Comparison of ENCODE assay signal across 11 cellular contexts in the genomic region with DNA sequence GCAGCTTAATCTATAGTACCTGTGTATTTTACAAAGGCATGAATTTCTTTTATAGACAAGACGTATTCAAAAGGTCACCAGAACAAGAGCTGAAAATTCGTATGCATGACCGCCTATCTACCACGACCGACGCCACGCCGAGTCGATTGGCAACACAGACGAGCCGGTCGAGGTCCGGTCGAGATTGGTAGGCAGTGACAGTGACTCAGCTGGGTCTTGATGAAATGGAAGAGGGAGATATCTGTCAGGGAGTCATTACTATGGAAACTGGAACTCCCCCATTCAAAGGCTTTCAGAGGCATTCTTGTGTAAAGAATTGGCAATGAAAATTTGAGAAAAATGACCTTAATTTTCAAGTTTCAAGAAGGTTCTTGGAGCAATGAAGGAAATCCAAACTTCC. TPM values are rescaled to one million over a fixed set of nuclear protein-coding genes. Genes with fewer than 3 reads are reported as not detected.
DNase-seq lines count a peak whose midpoint lies in the region; ATAC-seq, FAIRE-seq and TF ChIP-seq lines count a peak whose summit lies in the region.
"Had no signal": no experiment of that assay in that cellular context is flagged by ENCODE, and none has a peak within 500 bp of the region (broad histone marks: within the 10 kb centered on the region; RNA-seq: fewer than 3 reads in every experiment).

No MANE protein-coding gene starts in this region.

- TF ChIP-seq EP300 in K562 (IDR thresholded peaks at IDR 0.05; ENCODE audit: low read length) = peak; percentile 28; the same call in 1 of the 2 replicates

- H3K27ac Mint-ChIP-seq in osteocyte (ENCODE audit: unreplicated experiment) = no peak overlapping the region

- H3K9me3 Mint-ChIP-seq in osteocyte (ENCODE audit: unreplicated experiment) = no peaks in the 10 kb centered on the region

- H3K9me3 ChIP-seq in Loucy (ENCODE audit: insufficient read depth, low read depth, low read length) (no peaks in the 10 kb centered on the region), K562 (replicated peaks; ENCODE audit: control insufficient read depth, insufficient read depth, low read depth, low read length) (no peaks in the 10 kb centered on the region)

- peak overlapping the region; percentile 81; the same call in 1 of the 3 replicates for H3K27ac ChIP-seq in K562 (ENCODE audit: extremely low read depth, low read depth, low read length)
- H3K27ac ChIP-seq: foreskin keratinocyte, skin epidermis had no signal

- in situ Hi-C loops in K562 (cut with MboI) = no loop called here

- intact Hi-C loops in K562 (cut with micrococcal nuclease) = no loop called here

- H3K9me1 ChIP-seq in K562 (ENCODE audit: control insufficient read depth, insufficient read depth, low read length) = peaks cover 5% of the 10 kb centered on the region

- H3K4me3 ChIP-seq in Loucy (ENCODE audit: low read length, poor library complexity, severe bottlenecking) (peak overlapping the region; percentile 92), K562 (peak overlapping the region; percentile 74)
- H3K4me3 ChIP-seq: skin epidermis had no signal

- H3K27me3 Mint-ChIP-seq in osteocyte (ENCODE audit: unreplicated experiment) = no peaks in the 10 kb centered on the region

- no peaks in the 10 kb centered on the region for H3K9me2 ChIP-seq in Loucy (replicated peaks; ENCODE audit: low read depth, low read length)

- peaks cover 20% of the 10 kb centered on the region for H3K36me3 Mint-ChIP-seq in osteocyte (ENCODE audit: unreplicated experiment)

- H3K4me1 ChIP-seq in Loucy (ENCODE audit: insufficient read depth, low read length, poor library complexity, severe bottlenecking) = peaks cover 45% of the 10 kb centered on the region
- H3K4me1 ChIP-seq in K562 (replicated peaks in 1 of 2; ENCODE audit: control insufficient read depth in 2 of 2, insufficient read depth in 2 of 2, low read length in 2 of 2) = peaks cover 10 to 15% of the 10 kb centered on the region in 2 experiments; a peak in 4 of 5 replicates

- FAIRE-seq in K562 (lab: Jason Lieb, UNC) = peak; percentile 95
- FAIRE-seq: colon had no signal

- WGBS in K562 (ENCODE audit: insufficient coverage, low coverage, missing lambda C conversion rate) = 0% methylated on average over 3 of the region's 14 CpGs

- CTCF ChIA-PET in K562 (lab: Yijun Ruan, JAX; ENCODE audit: low intra/inter-chr PET ratio) = no interaction called here

- no peak for TF ChIP-seq POLR2A in K562 (conservative IDR thresholded peaks at IDR 0.05)

- H3K27me3 ChIP-seq in Loucy (ENCODE audit: insufficient read depth, low read length, poor library complexity, severe bottlenecking) (no peaks in the 10 kb centered on the region), K562 (ENCODE audit: control insufficient read depth in 2 of 2, insufficient read depth in 2 of 2, low read length in 2 of 2) (no peaks in the 10 kb centered on the region)
- H3K27me3 ChIP-seq: foreskin keratinocyte had no signal

- H3F3A ChIP-seq in Loucy (ENCODE audit: low read depth) = no peaks in the 10 kb centered on the region

- H3K4me3 Mint-ChIP-seq in osteocyte (ENCODE audit: unreplicated experiment) = peak overlapping the region; percentile 45

- H4K20me1 ChIP-seq in Loucy (ENCODE audit: insufficient read depth, low read length, poor library complexity, severe bottlenecking) (peaks cover 24% of the 10 kb centered on the region), K562 (replicated peaks; ENCODE audit: control insufficient read depth, insufficient read depth, low read length) (0 out of 2 replicates have a peak, but pooled peaks cover 4% of the 10 kb centered on the region)

- DNase-seq in ELF-1 (ENCODE audit: low read depth, low spot score) (peak; percentile 9), K562 (ENCODE audit: extremely low read depth in 1 of 4, low spot score in 3 of 4) (peak; percentile 38 to 87 (median 64)), osteocyte (ENCODE audit: extremely low spot score, unreplicated experiment) (no peak), HT-29 (ENCODE audit: low spot score) (no peak), NCI-H1930 (lab: John Stamatoyannopoulos, UW) (no peak), SIG-M5 treated with dmso at 0.1 percent for 504 hours (lab: John Stamatoyannopoulos, UW; ENCODE audit: unreplicated experiment) (no peak)
- DNase-seq: foreskin keratinocyte, NCI-H524 treated with DMSO at 0.1 percent for 48 hours had no signal

- no peak for TF ChIP-seq CTCF in Loucy (conservative IDR thresholded peaks at IDR 0.05; ENCODE audit: low read length)
- TF ChIP-seq CTCF in K562 (IDR thresholded peaks at IDR 0.05 in 2 of 3, conservative IDR thresholded peaks at IDR 0.05 in 1 of 3; ENCODE audit: insufficient read depth in 2 of 3, low read depth in 1 of 3, low read length in 3 of 3) = no peak
- TF ChIP-seq CTCF in osteocyte (IDR thresholded peaks at IDR 0.05) = no peak

- H3K79me2 ChIP-seq in Loucy (ENCODE audit: insufficient read depth, low read length) = peaks cover 83% of the 10 kb centered on the region
- H3K79me2 ChIP-seq in K562 (ENCODE audit: control insufficient read depth, insufficient read depth, low read length) = peaks cover 77% of the 10 kb centered on the region

- BruUV-seq in K562 (replicated peaks; lab: Mats Ljungman, UMichigan) = no TSS peak

- peaks cover 19% of the 10 kb centered on the region; the same call in 1 of the 2 replicates for H3K36me3 ChIP-seq in Loucy (ENCODE audit: insufficient read depth, low read length)
- peaks cover 69% of the 10 kb centered on the region for H3K36me3 ChIP-seq in K562 (ENCODE audit: control insufficient read depth, insufficient read depth, low read length)

- ATAC-seq in K562 = peak; percentile 72
- ATAC-seq: foreskin keratinocyte had no signal

- H2AFZ ChIP-seq in Loucy (ENCODE audit: low read length) (no peak overlapping the region), K562 (ENCODE audit: low read depth, low read length) (no peak overlapping the region)

- peak overlapping the region; percentile 94 for H3K9ac ChIP-seq in Loucy (ENCODE audit: low read depth, low read length, poor library complexity, severe bottlenecking)
- peak overlapping the region; percentile 40 to 79 for H3K9ac ChIP-seq in K562 (ENCODE audit: insufficient read depth in 1 of 2, low read depth in 2 of 2, low read length in 2 of 2)

- POLR2A ChIA-PET in K562 (lab: Yijun Ruan, JAX) = interaction anchor here (0.7 to 1.8 kb wide), 6 partner anchors 8 to 281 kb away, joined by 3 to 5 read pairs (median 3); a partner anchor contains a TSS

- H3K4me2 ChIP-seq in Loucy (ENCODE audit: low read depth, low read length, poor library complexity, severe bottlenecking) = peak overlapping the region; percentile 74
- H3K4me2 ChIP-seq in K562 (ENCODE audit: insufficient read depth, low read length) = peak overlapping the region; percentile 92

- no peak for TF ChIP-seq RAD21 in K562 (CRISPR knock-in tag; conservative IDR thresholded peaks at IDR 0.05 in 1 of 2, IDR thresholded peaks at IDR 0.05 in 1 of 2)

- peaks cover 49% of the 10 kb centered on the region for H3K4me1 Mint-ChIP-seq in osteocyte (ENCODE audit: unreplicated experiment)

RNA-seq across cellular contexts. Expression of a gene that starts 2.1 kb away (rescaled TPM):
- total RNA-seq in K562 (2011; cell fraction: chromatin; rRNA removed; ENCODE audit: low replicate concordance) = 16.2 and 22.9 TPM in 2 replicates
- total RNA-seq in K562 (2011; cell fraction: nucleolus; rRNA removed) = 27.9 and 39.9 TPM in 2 replicates
- 41.8 and 43.8 TPM in 2 replicates for total RNA-seq in K562 (2011; cell fraction: nucleoplasm; rRNA removed)
- total RNA-seq in K562 (2014; rRNA removed) = 182 and 185 TPM in 2 replicates
- 741 and 857 TPM in 2 replicates for total RNA-seq in K562 (2014; rRNA removed; fragmentation: Illumina TruSeq; extraction: Trizol)
- 634 and 717 TPM in 2 replicates for total RNA-seq in K562 (2015; rRNA removed; fragmentation: Illumina TruSeq; extraction: Trizol)
- total RNA-seq in K562 (2021) = 497 and 564 TPM in 2 replicates
- 564 and 776 TPM in 2 replicates for polyA plus RNA-seq in K562 (2011; rRNA removed)
- polyA plus RNA-seq in K562 (2011; cell fraction: cytosol; rRNA removed) = 227 and 423 TPM in 2 replicates
- 93.9 and 163 TPM in 2 replicates for polyA plus RNA-seq in K562 (2011; cell fraction: nucleus; rRNA removed)
- 379 and 888 TPM in 2 replicates for polyA plus RNA-seq in K562 (2012)
- polyA plus RNA-seq in K562 (2014; fragmentation: Illumina TruSeq; extraction: Trizol) = 906 and 923 TPM in 2 replicates
- polyA plus RNA-seq in K562 (2014; fragmentation: Nextera tagmentation; extraction: Ambion mirVana) = 1,000 to 10,000 TPM; 1,599 to 1,810 TPM
- 553 and 576 TPM in 2 replicates for polyA plus RNA-seq in K562 (2014; rRNA removed)
- 84.3 and 84.5 TPM in 2 replicates for polyA minus RNA-seq in K562 (2011; rRNA and poly(A)+ RNA removed)
- polyA minus RNA-seq in K562 (2011; cell fraction: cytosol; rRNA and poly(A)+ RNA removed) = 15.6 and 24.4 TPM in 2 replicates
- polyA minus RNA-seq in K562 (2011; cell fraction: nucleus; rRNA and poly(A)+ RNA removed) = 11.3 and 16.1 TPM in 2 replicates
- 293 and 307 TPM in 2 replicates for total RNA-seq in osteocyte
- total RNA-seq in HT-29 (2014; rRNA removed; shearing (Covaris generic)) = 71.5 and 82.4 TPM in 2 replicates

RNA-seq across cellular contexts. Expression of a gene that starts 2.2 kb away (rescaled TPM):
- total RNA-seq in K562 (2011; cell fraction: chromatin; rRNA removed; ENCODE audit: low replicate concordance) = 243 and 353 TPM in 2 replicates
- total RNA-seq in K562 (2011; cell fraction: nucleolus; rRNA removed) = 172 and 186 TPM in 2 replicates
- 173 and 175 TPM in 2 replicates for total RNA-seq in K562 (2011; cell fraction: nucleoplasm; rRNA removed)
- 50.0 and 58.4 TPM in 2 replicates for total RNA-seq in K562 (2014; rRNA removed)
- total RNA-seq in K562 (2014; rRNA removed; fragmentation: Illumina TruSeq; extraction: Trizol) = 51.1 and 52.9 TPM in 2 replicates
- 55.0 and 57.8 TPM in 2 replicates for total RNA-seq in K562 (2015; rRNA removed; fragmentation: Illumina TruSeq; extraction: Trizol)
- total RNA-seq in K562 (2021) = 73.8 and 74.1 TPM in 2 replicates
- polyA plus RNA-seq in K562 (2011; rRNA removed) = 29.4 and 31.5 TPM in 2 replicates
- polyA plus RNA-seq in K562 (2011; cell fraction: cytosol; rRNA removed) = 17.6 and 19.8 TPM in 2 replicates
- polyA plus RNA-seq in K562 (2011; cell fraction: nucleus; rRNA removed) = 112 and 186 TPM in 2 replicates
- polyA plus RNA-seq in K562 (2012) = 27.8 and 41.2 TPM in 2 replicates
- 49.5 and 57.4 TPM in 2 replicates for polyA plus RNA-seq in K562 (2014; fragmentation: Illumina TruSeq; extraction: Trizol)
- polyA plus RNA-seq in K562 (2014; fragmentation: Nextera tagmentation; extraction: Ambion mirVana) = 10 to 100 TPM; 14.8 to 18.8 TPM
- 36.6 and 43.5 TPM in 2 replicates for polyA plus RNA-seq in K562 (2014; rRNA removed)
- polyA minus RNA-seq in K562 (2011; rRNA and poly(A)+ RNA removed) = 61.4 and 76.9 TPM in 2 replicates
- 36.2 and 44.5 TPM in 2 replicates for polyA minus RNA-seq in K562 (2011; cell fraction: cytosol; rRNA and poly(A)+ RNA removed)
- polyA minus RNA-seq in K562 (2011; cell fraction: nucleus; rRNA and poly(A)+ RNA removed) = 68.0 and 83.0 TPM in 2 replicates
- total RNA-seq in osteocyte = 32.6 and 35.3 TPM in 2 replicates
- total RNA-seq in HT-29 (2014; rRNA removed; shearing (Covaris generic)) = 34.0 and 40.6 TPM in 2 replicates

RNA-seq across cellular contexts. Expression of a gene that starts 26.4 kb away (rescaled TPM):
- 3.6 and 8.5 TPM in 2 replicates for total RNA-seq in K562 (2011; cell fraction: chromatin; rRNA removed; ENCODE audit: low replicate concordance)
- 3.5 and 3.7 TPM in 2 replicates for total RNA-seq in K562 (2011; cell fraction: nucleolus; rRNA removed)
- total RNA-seq in K562 (2011; cell fraction: nucleoplasm; rRNA removed) = 3.6 and 4.4 TPM in 2 replicates
- 8.0 and 12.0 TPM in 2 replicates for total RNA-seq in K562 (2014; rRNA removed)
- total RNA-seq in K562 (2014; rRNA removed; fragmentation: Illumina TruSeq; extraction: Trizol) = 11.6 and 12.5 TPM in 2 replicates
- 11.2 and 11.9 TPM in 2 replicates for total RNA-seq in K562 (2015; rRNA removed; fragmentation: Illumina TruSeq; extraction: Trizol)
- 9.3 TPM in 2 replicates for total RNA-seq in K562 (2021)
- 8.9 and 11.9 TPM in 2 replicates for polyA plus RNA-seq in K562 (2011; rRNA removed)
- polyA plus RNA-seq in K562 (2011; cell fraction: cytosol; rRNA removed) = 4.3 and 5.8 TPM in 2 replicates
- 3.5 and 5.0 TPM in 2 replicates for polyA plus RNA-seq in K562 (2011; cell fraction: nucleus; rRNA removed)
- polyA plus RNA-seq in K562 (2012) = 4.3 and 6.6 TPM in 2 replicates
- polyA plus RNA-seq in K562 (2014; fragmentation: Illumina TruSeq; extraction: Trizol) = 7.9 and 9.9 TPM in 2 replicates
- polyA plus RNA-seq in K562 (2014; fragmentation: Nextera tagmentation; extraction: Ambion mirVana) = 1 to 10 TPM; 4.2 to 5.5 TPM
- 6.5 and 8.2 TPM in 2 replicates for polyA plus RNA-seq in K562 (2014; rRNA removed)
- polyA minus RNA-seq in K562 (2011; rRNA and poly(A)+ RNA removed) = 13.5 and 15.1 TPM in 2 replicates
- 5.6 and 6.3 TPM in 2 replicates for polyA minus RNA-seq in K562 (2011; cell fraction: cytosol; rRNA and poly(A)+ RNA removed)
- 2.7 and 4.7 TPM in 2 replicates for polyA minus RNA-seq in K562 (2011; cell fraction: nucleus; rRNA and poly(A)+ RNA removed)
- 4.2 and 4.5 TPM in 2 replicates for total RNA-seq in osteocyte
- 5.5 and 7.7 TPM in 2 replicates for total RNA-seq in HT-29 (2014; rRNA removed; shearing (Covaris generic))

RNA-seq across cellular contexts. Expression of a gene that starts 43.2 kb away (rescaled TPM):
- total RNA-seq in K562 (2011; cell fraction: chromatin; rRNA removed; ENCODE audit: low replicate concordance) = 22.5 and 32.0 TPM in 2 replicates
- 18.9 and 22.3 TPM in 2 replicates for total RNA-seq in K562 (2011; cell fraction: nucleolus; rRNA removed)
- 21.0 and 22.2 TPM in 2 replicates for total RNA-seq in K562 (2011; cell fraction: nucleoplasm; rRNA removed)
- total RNA-seq in K562 (2014; rRNA removed) = 21.4 and 21.5 TPM in 2 replicates
- total RNA-seq in K562 (2014; rRNA removed; fragmentation: Illumina TruSeq; extraction: Trizol) = 24.6 and 29.7 TPM in 2 replicates
- 17.9 and 18.5 TPM in 2 replicates for total RNA-seq in K562 (2015; rRNA removed; fragmentation: Illumina TruSeq; extraction: Trizol)
- 18.1 and 23.5 TPM in 2 replicates for total RNA-seq in K562 (2021)
- polyA plus RNA-seq in K562 (2011; rRNA removed) = 14.6 and 23.2 TPM in 2 replicates
- 4.7 and 6.4 TPM in 2 replicates for polyA plus RNA-seq in K562 (2011; cell fraction: cytosol; rRNA removed)
- 4.5 and 5.6 TPM in 2 replicates for polyA plus RNA-seq in K562 (2011; cell fraction: nucleus; rRNA removed)
- polyA plus RNA-seq in K562 (2012) = 13.7 and 16.3 TPM in 2 replicates
- 14.6 and 15.3 TPM in 2 replicates for polyA plus RNA-seq in K562 (2014; fragmentation: Illumina TruSeq; extraction: Trizol)
- 10 to 100 TPM in 1 of 2 experiments, 1 to 10 TPM in 1; 8.4 to 10.2 TPM for polyA plus RNA-seq in K562 (2014; fragmentation: Nextera tagmentation; extraction: Ambion mirVana)
- 17.9 and 20.6 TPM in 2 replicates for polyA plus RNA-seq in K562 (2014; rRNA removed)
- 16.7 and 17.5 TPM in 2 replicates for polyA minus RNA-seq in K562 (2011; rRNA and poly(A)+ RNA removed)
- polyA minus RNA-seq in K562 (2011; cell fraction: cytosol; rRNA and poly(A)+ RNA removed) = 6.4 and 8.8 TPM in 2 replicates
- polyA minus RNA-seq in K562 (2011; cell fraction: nucleus; rRNA and poly(A)+ RNA removed) = 6.2 and 10.7 TPM in 2 replicates
- 12.3 and 14.2 TPM in 2 replicates for total RNA-seq in osteocyte
- 3.2 and 4.9 TPM in 2 replicates for total RNA-seq in HT-29 (2014; rRNA removed; shearing (Covaris generic))

RNA-seq across cellular contexts. Expression of a gene that starts 58.0 kb away (rescaled TPM):
- total RNA-seq in K562 (2011; cell fraction: chromatin; rRNA removed; ENCODE audit: low replicate concordance) = not detected in 2 replicates
- not detected in 2 replicates for total RNA-seq in K562 (2011; cell fraction: nucleolus; rRNA removed)
- not detected in 2 replicates for total RNA-seq in K562 (2011; cell fraction: nucleoplasm; rRNA removed)
- not detected in 2 replicates for total RNA-seq in K562 (2014; rRNA removed)
- not detected in 2 replicates for total RNA-seq in K562 (2014; rRNA removed; fragmentation: Illumina TruSeq; extraction: Trizol)
- total RNA-seq in K562 (2015; rRNA removed; fragmentation: Illumina TruSeq; extraction: Trizol) = not detected in 2 replicates
- total RNA-seq in K562 (2021) = 0.16 TPM in 1 of 2 replicates, not detected in the other
- 0.08 and 0.39 TPM in 2 replicates for polyA plus RNA-seq in K562 (2011; rRNA removed)
- polyA plus RNA-seq in K562 (2011; cell fraction: cytosol; rRNA removed) = 0.10 and 0.41 TPM in 2 replicates
- 0.17 and 0.35 TPM in 2 replicates for polyA plus RNA-seq in K562 (2011; cell fraction: nucleus; rRNA removed)
- polyA plus RNA-seq in K562 (2012) = 1.3 and 1.7 TPM in 2 replicates
- polyA plus RNA-seq in K562 (2014; fragmentation: Illumina TruSeq; extraction: Trizol) = not detected in 2 replicates
- under 1 TPM; 0.13 to 0.14 TPM for polyA plus RNA-seq in K562 (2014; fragmentation: Nextera tagmentation; extraction: Ambion mirVana)
- polyA plus RNA-seq in K562 (2014; rRNA removed) = not detected in 2 replicates
- polyA minus RNA-seq in K562 (2011; rRNA and poly(A)+ RNA removed) = not detected in 2 replicates
- polyA minus RNA-seq in K562 (2011; cell fraction: cytosol; rRNA and poly(A)+ RNA removed) = 0.73 TPM in 1 of 2 replicates, not detected in the other
- polyA minus RNA-seq in K562 (2011; cell fraction: nucleus; rRNA and poly(A)+ RNA removed) = 0.22 TPM in 1 of 2 replicates, not detected in the other
- total RNA-seq in osteocyte = 1.9 and 2.1 TPM in 2 replicates
- total RNA-seq in HT-29 (2014; rRNA removed; shearing (Covaris generic)) = 3.0 and 3.3 TPM in 2 replicates

Comparison
In these comparisons a context has a peak if more than half of its experiments do, and no peak if none do; other contexts are left out.
1. DNase-seq: peak in ELF-1 (single experiment) and K562 (4 of 4); none in osteocyte (single experiment), HT-29 (single experiment), NCI-H1930 (0 of 2) and SIG-M5 treated with dmso at 0.1 percent for 504 hours (single experiment).